8 cellular contexts compared by ENCODE assay signal in genomic region chr20:46350201-46350985, GRCh38. TPM values are rescaled to one million over a fixed set of nuclear protein-coding genes. Genes with fewer than 3 reads are reported as not detected.
A peak's percentile ranks its signal among the peaks of the same experiment; 100 is the strongest.
DNase-seq lines count a peak whose midpoint lies in the region; ATAC-seq and TF ChIP-seq lines count a peak whose summit lies in the region.

No MANE protein-coding gene starts in this region.

- TF ChIP-seq CTCF in fibroblast of villous mesenchyme (IDR thresholded peaks at IDR 0.05; ENCODE audit: insufficient read depth, low read depth, low read length): no peak
- no peak for TF ChIP-seq CTCF in suprapubic skin (IDR thresholded peaks at IDR 0.05)

- no peaks in the 10 kb centered on the region for H3K27me3 ChIP-seq in suprapubic skin

- no peak for TF ChIP-seq POLR2A in suprapubic skin (IDR thresholded peaks at IDR 0.05)

- H3K4me1 ChIP-seq in suprapubic skin: peaks cover 30% of the 10 kb centered on the region

- H3K9me3 ChIP-seq in suprapubic skin: no peaks in the 10 kb centered on the region

- WGBS in suprapubic skin: 52% methylated on average over 8 of the region's 13 CpGs

- H3K36me3 ChIP-seq in suprapubic skin: peaks cover 54% of the 10 kb centered on the region

- TF ChIP-seq EP300 in suprapubic skin (IDR thresholded peaks at IDR 0.05): no peak

- H3K4me3 ChIP-seq in fibroblast of villous mesenchyme (ENCODE audit: low read depth, low read length): no peak overlapping the region
- H3K4me3 ChIP-seq in suprapubic skin: no peak overlapping the region

- H3K27ac ChIP-seq in suprapubic skin: peak overlapping the region; percentile 50

- DNase-seq in Right ventricle myocardium inferior (ENCODE audit: missing footprints) (peak; percentile 55), left ventricle myocardium superior (no peak), T1000 (lab: John Stamatoyannopoulos, UW) (peak; percentile 76), fibroblast of villous mesenchyme (ENCODE audit: low read depth) (peak; percentile 93), suprapubic skin (ENCODE audit: low spot score in 2 of 2) (no peak), inferior parietal cortex (ENCODE audit: extremely low spot score) (no peak), NK-92 (lab: John Stamatoyannopoulos, UW; ENCODE audit: unreplicated experiment) (no peak)

- ATAC-seq in Right ventricle myocardium inferior (no peak), left ventricle myocardium superior (no peak), HG03039 (IDR thresholded peaks at IDR 0.05; ENCODE audit: unreplicated experiment) (peak; percentile 42)

- intact Hi-C loops in Right ventricle myocardium inferior (cut with DNase I): no loop called here
- intact Hi-C loops in left ventricle myocardium superior (cut with micrococcal nuclease): no loop called here

RNA-seq across cellular contexts. Expression of gene CDH22, which starts 42.1 kb away (rescaled TPM):
- 5.2 TPM for total RNA-seq in Right ventricle myocardium inferior
- 2.3 TPM for total RNA-seq in left ventricle myocardium superior
- total RNA-seq in fibroblast of villous mesenchyme: not detected in 2 replicates
- 1 to 10 TPM; 2.6 to 5.1 (median 3.3) TPM for total RNA-seq in suprapubic skin

RNA-seq across cellular contexts. Expression of gene ELMO2, which starts 56.0 kb away (rescaled TPM):
- total RNA-seq in Right ventricle myocardium inferior (38.7 TPM), left ventricle myocardium superior (37.1 TPM), fibroblast of villous mesenchyme (45.4 and 48.4 TPM in 2 replicates), suprapubic skin (10 to 100 TPM; 46.7 to 62.4 (median 55.1) TPM)

Comparison
In these comparisons a context has a peak if more than half of its experiments do, and no peak if none do; other contexts are left out.
1. DNase-seq: peak in Right ventricle myocardium inferior (single experiment), T1000 (single experiment) and fibroblast of villous mesenchyme (single experiment); none in left ventricle myocardium superior (single experiment), suprapubic skin (0 of 2), inferior parietal cortex (single experiment) and NK-92 (single experiment).